ENCODE assay signal across 10 cellular contexts in genomic region chr4:182449960-182450359, GRCh38.
DNase-seq lines count a peak whose midpoint lies in the region; ATAC-seq and TF ChIP-seq lines count a peak whose summit lies in the region.
"Had no signal": no experiment of that assay in that cellular context is flagged by ENCODE, and none has a peak within 500 bp of the region (broad histone marks: within the 10 kb centered on the region; RNA-seq: fewer than 3 reads in every experiment).

No MANE protein-coding gene starts in this region.

- H3K4me1 Mint-ChIP-seq in activated T-cell treated with anti-CD3 and anti-CD28 coated beads, Interleukin-2, amount 50 U/mL, for 72 hours (ENCODE audit: low read depth) = peaks cover 20% of the 10 kb centered on the region
- peaks cover 13 to 25% of the 10 kb centered on the region in 2 donors for H3K4me1 Mint-ChIP-seq in immature natural killer cell

- peaks cover 3 to 6% of the 10 kb centered on the region in 2 donors for H3K4me1 ChIP-seq in ascending aorta
- peaks cover 9 to 11% of the 10 kb centered on the region in 2 donors for H3K4me1 ChIP-seq in thoracic aorta (ENCODE audit: control insufficient read depth in 1 of 2, low read depth in 2 of 2)

- H3K27me3 Mint-ChIP-seq in activated T-cell treated with anti-CD3 and anti-CD28 coated beads, Interleukin-2, amount 50 U/mL, for 72 hours (ENCODE audit: low read depth) = peaks cover 78% of the 10 kb centered on the region
- H3K27me3 Mint-ChIP-seq in immature natural killer cell (ENCODE audit: low read depth in 3 of 3) = peaks cover 20 to 41% (median 27%) of the 10 kb centered on the region in 3 donors

- H3K27ac ChIP-seq in ascending aorta = no peak overlapping the region
- no peak overlapping the region for H3K27ac ChIP-seq in thoracic aorta
- H3K27ac ChIP-seq: pancreas had no signal

- no peak for TF ChIP-seq CTCF in ascending aorta (IDR thresholded peaks at IDR 0.05)
- TF ChIP-seq CTCF in thoracic aorta (IDR thresholded peaks at IDR 0.05) = no peak

- DNase-seq in activated T-cell treated with anti-CD3 and anti-CD28 coated beads, Interleukin-2, amount 50 U/mL, for 72 hours = no peak
- DNase-seq in activated T-cell treated with anti-CD3 and anti-CD28 coated beads, Interleukin-2, amount 50 U/mL, for 1 hour = no peak
- DNase-seq in ascending aorta (ENCODE audit: low spot score in 2 of 2) (no peak), immature natural killer cell (no peak), thoracic aorta (ENCODE audit: low spot score) (no peak)
- DNase-seq in activated CD4-positive, CD25-positive, alpha-beta regulatory T cell (lab: John Stamatoyannopoulos, UW) = no peak
- DNase-seq: activated naive CD4-positive, alpha-beta T cell treated with anti-CD3 and anti-CD28 coated beads, Interleukin-2, amount 50 U/mL, for 16 hours; pancreas had no signal

- H3K36me3 Mint-ChIP-seq in activated T-cell treated with anti-CD3 and anti-CD28 coated beads, Interleukin-2, amount 50 U/mL, for 72 hours (ENCODE audit: insufficient read depth in 2 of 2) = peaks cover 3 to 5% of the 10 kb centered on the region in 2 donors
- peaks cover 3 to 13% (median 8%) of the 10 kb centered on the region in 3 donors for H3K36me3 Mint-ChIP-seq in immature natural killer cell

- H3K36me3 ChIP-seq in ascending aorta (no peaks in the 10 kb centered on the region), thoracic aorta (no peaks in the 10 kb centered on the region)
- H3K36me3 ChIP-seq: pancreas had no signal

- peak overlapping the region; percentile 82 to 83 for H3K4me3 Mint-ChIP-seq in activated T-cell treated with anti-CD3 and anti-CD28 coated beads, Interleukin-2, amount 50 U/mL, for 72 hours
- peak overlapping the region; percentile 42 to 72 (median 50) for H3K4me3 Mint-ChIP-seq in immature natural killer cell

- H3K27me3 ChIP-seq in ascending aorta (peaks cover 7% of the 10 kb centered on the region), thoracic aorta (replicated peaks; ENCODE audit: insufficient read depth) (no peaks in the 10 kb centered on the region)

- intact Hi-C loops in ascending aorta (cut with DNase I) = no loop called here

- peak overlapping the region; percentile 82 to 87 for H3K4me3 ChIP-seq in ascending aorta
- peak overlapping the region; percentile 79 for H3K4me3 ChIP-seq in thoracic aorta

- H3K9me3 Mint-ChIP-seq in activated T-cell treated with anti-CD3 and anti-CD28 coated beads, Interleukin-2, amount 50 U/mL, for 72 hours = no peaks in the 10 kb centered on the region
- peaks cover 0 to 15% (median under 1%) of the 10 kb centered on the region in 6 donors for H3K9me3 Mint-ChIP-seq in immature natural killer cell

- no peak for ATAC-seq in activated T-cell treated with anti-CD3 and anti-CD28 coated beads, Interleukin-2, amount 50 U/mL, for 72 hours (replicated peaks in 1 of 2)
- ATAC-seq in thoracic aorta (ENCODE audit: insufficient number of reproducible peaks, low FRiP score, low read depth) (no peak), GM18498 (IDR thresholded peaks at IDR 0.05; ENCODE audit: unreplicated experiment) (no peak), GM21526 (IDR thresholded peaks at IDR 0.05; ENCODE audit: low FRiP score, unreplicated experiment) (no peak)

- H3K9me3 ChIP-seq in ascending aorta (no peaks in the 10 kb centered on the region), thoracic aorta (no peaks in the 10 kb centered on the region)
- H3K9me3 ChIP-seq: pancreas had no signal

- H3K27ac Mint-ChIP-seq in activated T-cell treated with anti-CD3 and anti-CD28 coated beads, Interleukin-2, amount 50 U/mL, for 72 hours = no peak overlapping the region
- H3K27ac Mint-ChIP-seq in immature natural killer cell = no peak overlapping the region
